Comparison of ENCODE assay signal across 15 cellular contexts in the genomic region with DNA sequence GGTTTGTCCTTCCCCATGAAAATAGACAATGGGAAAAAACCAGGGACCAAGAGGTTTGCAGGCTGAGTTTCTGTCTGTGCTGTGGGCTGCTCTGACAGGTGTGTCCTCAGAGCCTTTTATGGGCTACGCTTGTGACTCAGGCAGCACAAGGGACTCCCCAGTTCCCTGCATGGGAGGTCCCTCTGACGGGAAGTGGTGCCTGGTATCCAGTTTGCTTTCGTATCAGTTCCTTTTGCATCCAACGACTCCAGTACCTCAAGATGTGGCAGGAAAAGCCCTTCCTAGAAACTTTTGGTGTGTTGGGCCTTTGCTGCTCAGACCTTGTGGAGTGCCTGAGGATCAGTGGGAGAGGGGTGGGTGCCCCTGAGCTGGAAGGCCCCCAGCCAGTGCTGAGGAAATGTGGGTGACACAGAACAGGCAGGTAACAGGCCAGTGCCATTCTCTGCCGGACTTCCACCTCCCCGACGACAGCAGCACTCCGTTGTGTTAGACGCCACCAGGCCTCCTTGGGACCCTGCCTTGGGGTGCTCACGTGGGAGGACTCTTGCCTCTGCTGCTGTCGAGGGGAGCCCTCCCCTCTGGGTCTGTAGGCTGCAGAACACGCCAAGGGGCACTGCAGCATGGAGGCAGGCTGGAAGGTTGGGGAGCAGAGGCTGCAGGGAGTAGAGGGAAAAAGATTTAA. TPM values are rescaled to one million over a fixed set of nuclear protein-coding genes. Genes with fewer than 3 reads are reported as not detected.
DNase-seq lines count a peak whose midpoint lies in the region; ATAC-seq and TF ChIP-seq lines count a peak whose summit lies in the region.
"Had no signal": no experiment of that assay in that cellular context is flagged by ENCODE, and none has a peak within 500 bp of the region (broad histone marks: within the 10 kb centered on the region; RNA-seq: fewer than 3 reads in every experiment).

No MANE protein-coding gene starts in this region.

- no peak for TF ChIP-seq POLR2A in erythroblast (IDR thresholded peaks at IDR 0.05; ENCODE audit: low read length)

- H3K27ac Mint-ChIP-seq in activated naive CD4-positive, alpha-beta T cell treated with anti-CD3 and anti-CD28 coated beads, Interleukin-2, amount 50 U/mL, for 72 hours, result peak overlapping the region in 1 of 2 donors; percentile 88
- H3K27ac Mint-ChIP-seq in activated B cell treated with CpG ODN at 0.5 μM for 24 hours, result peak overlapping the region; percentile 24
- no peak overlapping the region for H3K27ac Mint-ChIP-seq in stimulated activated naive CD8-positive, alpha-beta T cell treated with anti-CD3 and anti-CD28 coated beads, Interleukin-15, amount 100 ng/mL, for 72 hours

- H3K27me3 ChIP-seq in effector memory CD4-positive, alpha-beta T cell (replicated peaks; ENCODE audit: control insufficient read depth, insufficient read depth, low read length, poor library complexity, severe bottlenecking), result no peaks in the 10 kb centered on the region
- H3K27me3 ChIP-seq: adrenal gland had no signal

- ATAC-seq in activated naive CD4-positive, alpha-beta T cell treated with anti-CD3 and anti-CD28 coated beads, Interleukin-2, amount 50 U/mL, for 72 hours, result peak; percentile 74 to 87
- ATAC-seq in GM21723 (IDR thresholded peaks at IDR 0.05; ENCODE audit: unreplicated experiment) (peak; percentile 80), activated B cell treated with CpG ODN at 0.5 μM for 24 hours (ENCODE audit: low read depth) (peak; percentile 89)
- peak; percentile 81 for ATAC-seq in stimulated activated naive CD8-positive, alpha-beta T cell treated with anti-CD3 and anti-CD28 coated beads, Interleukin-15, amount 100 ng/mL, for 72 hours

- no peaks in the 10 kb centered on the region for H3K27me3 Mint-ChIP-seq in activated B cell treated with CpG ODN at 0.5 μM for 24 hours
- no peaks in the 10 kb centered on the region for H3K27me3 Mint-ChIP-seq in stimulated activated naive CD8-positive, alpha-beta T cell treated with anti-CD3 and anti-CD28 coated beads, Interleukin-15, amount 100 ng/mL, for 72 hours

- TF ChIP-seq CTCF in activated B cell treated with CpG ODN at 0.5 μM for 24 hours (IDR thresholded peaks at IDR 0.05), result no peak

- H3K9me3 ChIP-seq in effector memory CD4-positive, alpha-beta T cell (ENCODE audit: control insufficient read depth, low read length), result no peaks in the 10 kb centered on the region
- H3K9me3 ChIP-seq: adrenal gland had no signal

- H3K4me3 Mint-ChIP-seq in activated B cell treated with CpG ODN at 0.5 μM for 24 hours, result no peak overlapping the region
- H3K4me3 Mint-ChIP-seq in stimulated activated naive CD8-positive, alpha-beta T cell treated with anti-CD3 and anti-CD28 coated beads, Interleukin-15, amount 100 ng/mL, for 72 hours, result no peak overlapping the region

- peaks cover 0 to 10% of the 10 kb centered on the region in 2 donors for H3K9me3 Mint-ChIP-seq in activated naive CD4-positive, alpha-beta T cell treated with anti-CD3 and anti-CD28 coated beads, Interleukin-2, amount 50 U/mL, for 72 hours
- no peaks in the 10 kb centered on the region for H3K9me3 Mint-ChIP-seq in activated B cell treated with CpG ODN at 0.5 μM for 24 hours
- peaks cover 6 to 12% of the 10 kb centered on the region in 2 donors for H3K9me3 Mint-ChIP-seq in stimulated activated naive CD8-positive, alpha-beta T cell treated with anti-CD3 and anti-CD28 coated beads, Interleukin-15, amount 100 ng/mL, for 72 hours

- peaks cover 0 to 12% of the 10 kb centered on the region in 2 donors for H3K36me3 Mint-ChIP-seq in activated naive CD4-positive, alpha-beta T cell treated with anti-CD3 and anti-CD28 coated beads, Interleukin-2, amount 50 U/mL, for 72 hours
- H3K36me3 Mint-ChIP-seq in activated B cell treated with CpG ODN at 0.5 μM for 24 hours (ENCODE audit: low read depth), result no peaks in the 10 kb centered on the region

- intact Hi-C loops in activated B cell treated with CpG ODN at 0.5 μM for 24 hours (cut with micrococcal nuclease), result loop anchor here (2.0 kb wide), 1 partner anchor 14 kb away; no protein-coding TSS in a partner anchor

- DNase-seq in activated naive CD4-positive, alpha-beta T cell treated with anti-CD3 and anti-CD28 coated beads, Interleukin-2, amount 50 U/mL, for 72 hours (ENCODE audit: low spot score in 2 of 2), result no peak
- DNase-seq in activated naive CD4-positive, alpha-beta T cell (lab: John Stamatoyannopoulos, UW), result no peak
- no peak for DNase-seq in activated B cell treated with CpG ODN at 0.5 μM for 24 hours
- DNase-seq in stimulated activated naive CD8-positive, alpha-beta T cell treated with anti-CD3 and anti-CD28 coated beads, Interleukin-15, amount 100 ng/mL, for 72 hours, result no peak
- DNase-seq in erythroblast (lab: John Stamatoyannopoulos, UW), result no peak
- no peak for DNase-seq in NCI-H1694 (lab: John Stamatoyannopoulos, UW)
- no peak for DNase-seq in effector memory CD4-positive, alpha-beta T cell
- DNase-seq: DMS 273 treated with DMSO at 0.1 percent for 48 hours, midbrain, NCI-H1694 treated with DMSO at 0.1 percent for 48 hours, NCI-H774, T1000 had no signal

- H3K4me1 ChIP-seq in effector memory CD4-positive, alpha-beta T cell (ENCODE audit: control insufficient read depth, insufficient read depth, low read length, poor library complexity, severe bottlenecking), result no peaks in the 10 kb centered on the region
- H3K4me1 ChIP-seq: adrenal gland had no signal

- H3K36me3 ChIP-seq in effector memory CD4-positive, alpha-beta T cell (ENCODE audit: control insufficient read depth, insufficient read depth, low read length), result no peaks in the 10 kb centered on the region
- H3K36me3 ChIP-seq: adrenal gland had no signal

- no peak overlapping the region for H3K4me3 ChIP-seq in effector memory CD4-positive, alpha-beta T cell (ENCODE audit: insufficient read depth, low read depth, low read length, poor library complexity, severe bottlenecking)
- H3K4me3 ChIP-seq: adrenal gland had no signal

- H3K4me1 Mint-ChIP-seq in activated B cell treated with CpG ODN at 0.5 μM for 24 hours, result peaks cover 47% of the 10 kb centered on the region
- H3K4me1 Mint-ChIP-seq in stimulated activated naive CD8-positive, alpha-beta T cell treated with anti-CD3 and anti-CD28 coated beads, Interleukin-15, amount 100 ng/mL, for 72 hours, result peaks cover 50% of the 10 kb centered on the region

- CTCF ChIA-PET in activated B cell treated with CpG ODN at 0.5 μM for 24 hours (lab: Charles Lee), result interaction anchor here (1.2 kb wide), 1 partner anchor 39 kb away, joined by 3 read pairs; a partner anchor contains a TSS

- H3K27ac ChIP-seq in effector memory CD4-positive, alpha-beta T cell (ENCODE audit: insufficient read depth, low read length, poor library complexity, severe bottlenecking), result no peak overlapping the region
- H3K27ac ChIP-seq: adrenal gland had no signal

- POLR2A ChIA-PET in activated B cell treated with CpG ODN at 0.5 μM for 24 hours (lab: Charles Lee), result interaction anchor here (0.6 kb wide), 1 partner anchor 89 kb away, joined by 3 read pairs; no protein-coding TSS in a partner anchor

RNA-seq across cellular contexts. Expression of a gene that starts 38.4 kb away (rescaled TPM):
- 100 to 1,000 TPM; 150 to 184 TPM for total RNA-seq in activated naive CD4-positive, alpha-beta T cell treated with anti-CD3 and anti-CD28 coated beads, Interleukin-2, amount 50 U/mL, for 72 hours
- total RNA-seq in activated B cell treated with CpG ODN at 0.5 μM for 24 hours, result 234 and 248 TPM in 2 replicates
- total RNA-seq: fibroblast of villous mesenchyme had no signal
